In the genomic region with DNA sequence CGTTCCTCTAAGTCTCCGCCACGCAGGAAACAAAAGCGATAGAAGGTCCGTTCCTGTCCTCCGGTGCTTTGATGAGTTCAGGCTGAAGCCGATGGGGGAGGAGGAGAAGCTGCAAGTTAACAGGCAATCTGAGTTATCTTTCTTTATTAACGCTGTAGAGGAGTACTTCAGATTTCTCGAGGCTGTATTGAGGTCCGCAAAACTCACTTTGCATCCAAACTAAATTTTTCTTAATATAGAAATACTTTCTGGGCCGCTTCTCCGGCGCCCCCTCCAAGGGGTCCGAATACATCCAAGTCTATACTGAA, we compare ENCODE assay signal across 10 cellular contexts. TPM values are rescaled to one million over a fixed set of nuclear protein-coding genes. Genes with fewer than 3 reads are reported as not detected.
DNase-seq lines count a peak whose midpoint lies in the region; ATAC-seq and TF ChIP-seq lines count a peak whose summit lies in the region.
"Had no signal": no experiment of that assay in that cellular context is flagged by ENCODE, and none has a peak within 500 bp of the region (broad histone marks: within the 10 kb centered on the region; RNA-seq: fewer than 3 reads in every experiment).

No MANE protein-coding gene starts in this region.

- H3K9me3 Mint-ChIP-seq in activated CD8-positive, alpha-beta memory T cell treated with anti-CD3 and anti-CD28 coated beads, Interleukin-2, amount 10 ng/mL, durations not matched to agents 7 days and 5 days (ENCODE audit: low read depth) = no peaks in the 10 kb centered on the region
- H3K9me3 Mint-ChIP-seq in brain (peaks cover 0 to 2% (median 0%) of the 10 kb centered on the region in 5 experiments), memory B cell (no peaks in the 10 kb centered on the region)

- H3K4me1 Mint-ChIP-seq in activated CD8-positive, alpha-beta memory T cell treated with anti-CD3 and anti-CD28 coated beads, Interleukin-2, amount 10 ng/mL, durations not matched to agents 7 days and 5 days = peaks cover 9% of the 10 kb centered on the region
- H3K4me1 Mint-ChIP-seq in brain (peaks cover 8% of the 10 kb centered on the region), memory B cell (peaks cover 5% of the 10 kb centered on the region)

- peak overlapping the region; percentile 55 for H3K4me3 Mint-ChIP-seq in activated CD8-positive, alpha-beta memory T cell treated with anti-CD3 and anti-CD28 coated beads, Interleukin-2, amount 10 ng/mL, durations not matched to agents 7 days and 5 days
- H3K4me3 Mint-ChIP-seq in brain (peak overlapping the region; percentile 56 to 79 (median 70)), memory B cell (peak overlapping the region; percentile 46)

- H3K9me3 ChIP-seq in thyroid gland = no peaks in the 10 kb centered on the region

- H3K27me3 ChIP-seq in thyroid gland = no peaks in the 10 kb centered on the region

- ATAC-seq in activated CD8-positive, alpha-beta memory T cell treated with anti-CD3 and anti-CD28 coated beads, Interleukin-2, amount 10 ng/mL, durations not matched to agents 7 days and 5 days = no peak
- ATAC-seq in memory B cell (ENCODE audit: low read depth) = no peak

- CTCF ChIA-PET in activated CD8-positive, alpha-beta memory T cell treated with anti-CD3 and anti-CD28 coated beads, Interleukin-2, amount 10 ng/mL, durations not matched to agents 7 days and 5 days (lab: Charles Lee) = no interaction called here

- TF ChIP-seq CTCF in brain (conservative IDR thresholded peaks at IDR 0.05) (no peak), thyroid gland (IDR thresholded peaks at IDR 0.05) (no peak)

- TF ChIP-seq POLR2A in thyroid gland (IDR thresholded peaks at IDR 0.05) = no peak

- no peak for DNase-seq in activated CD8-positive, alpha-beta memory T cell treated with anti-CD3 and anti-CD28 coated beads, Interleukin-2, amount 10 ng/mL, durations not matched to agents 7 days and 5 days
- DNase-seq in activated CD8-positive, alpha-beta memory T cell treated with anti-CD3 and anti-CD28 coated beads for 24 hours = no peak
- no peak for DNase-seq in memory B cell (ENCODE audit: low spot score in 2 of 2)
- DNase-seq in thyroid gland = no peak
- no peak for DNase-seq in SW480 (ENCODE audit: low spot score)
- DNase-seq in HuH-7.5 (ENCODE audit: low spot score) = no peak
- no peak for DNase-seq in SHP77 treated with DMSO at 0.1 percent for 48 hours (lab: John Stamatoyannopoulos, UW)
- DNase-seq: C1 segment of cervical spinal cord, NCI-H1417 treated with DMSO at 0.1 percent for 48 hours had no signal

- no peaks in the 10 kb centered on the region for H3K36me3 ChIP-seq in thyroid gland

- no peak overlapping the region for H3K27ac Mint-ChIP-seq in activated CD8-positive, alpha-beta memory T cell treated with anti-CD3 and anti-CD28 coated beads, Interleukin-2, amount 10 ng/mL, durations not matched to agents 7 days and 5 days
- H3K27ac Mint-ChIP-seq in brain (no peak overlapping the region), memory B cell (no peak overlapping the region)

- peak overlapping the region in 2 of 3 donors; percentile 5 to 71 for H3K4me3 ChIP-seq in thyroid gland (replicated peaks in 1 of 3)

- peaks cover 53% of the 10 kb centered on the region for H3K27me3 Mint-ChIP-seq in activated CD8-positive, alpha-beta memory T cell treated with anti-CD3 and anti-CD28 coated beads, Interleukin-2, amount 10 ng/mL, durations not matched to agents 7 days and 5 days
- peaks cover 59% of the 10 kb centered on the region for H3K27me3 Mint-ChIP-seq in brain
- H3K27me3 Mint-ChIP-seq in memory B cell = peaks cover 15% of the 10 kb centered on the region

- WGBS in thyroid gland, 2 donors = 10 to 16% methylated on average over 13 to 14 of the region's 14 CpGs

- H3K4me1 ChIP-seq in thyroid gland = peaks cover 6 to 18% of the 10 kb centered on the region in 2 donors

- H3K36me3 Mint-ChIP-seq in activated CD8-positive, alpha-beta memory T cell treated with anti-CD3 and anti-CD28 coated beads, Interleukin-2, amount 10 ng/mL, durations not matched to agents 7 days and 5 days = no peaks in the 10 kb centered on the region
- no peaks in the 10 kb centered on the region for H3K36me3 Mint-ChIP-seq in brain
- H3K36me3 Mint-ChIP-seq in memory B cell = no peaks in the 10 kb centered on the region

- H3K27ac ChIP-seq in thyroid gland = peak overlapping the region in 2 of 3 donors; percentile 81 to 91

- intact Hi-C loops in thyroid gland (cut with DNase I) = no loop called here

RNA-seq across cellular contexts. Expression of a gene that starts 0.4 kb away (rescaled TPM):
- total RNA-seq in activated CD8-positive, alpha-beta memory T cell treated with anti-CD3 and anti-CD28 coated beads, Interleukin-2, amount 10 ng/mL, durations not matched to agents 7 days and 5 days = not detected
- polyA plus RNA-seq in brain (ENCODE audit: insufficient read depth, low read depth, low replicate concordance) = 0.29 TPM
- 1 to 10 TPM; 5.1 to 8.2 (median 6.9) TPM for total RNA-seq in thyroid gland

RNA-seq across cellular contexts. Expression of a gene that starts 51.2 kb away (rescaled TPM):
- total RNA-seq in activated CD8-positive, alpha-beta memory T cell treated with anti-CD3 and anti-CD28 coated beads, Interleukin-2, amount 10 ng/mL, durations not matched to agents 7 days and 5 days = 10 to 100 TPM; 33.3 to 69.3 TPM
- polyA plus RNA-seq in brain (ENCODE audit: insufficient read depth, low read depth, low replicate concordance) = 35.8 TPM
- total RNA-seq in thyroid gland = 100 to 1,000 TPM in 1 of 4 donors, 10 to 100 TPM in 3; 39.6 to 207 (median 69.1) TPM

Comparison
In these comparisons a context has a peak if more than half of its experiments do, and no peak if none do; other contexts are left out.
1. RNA of a gene that starts 0.4 kb away (total RNA-seq): 5.1 to 8.2 TPM in thyroid gland; not detected in activated CD8-positive, alpha-beta memory T cell treated with anti-CD3 and anti-CD28 coated beads, Interleukin-2, amount 10 ng/mL, durations not matched to agents 7 days and 5 days; every median in the first group is over 4 times any median in the second.
2. Peak in every context shown above with its lines, with median percentiles within 50 percentile points of each other: H3K4me3 Mint-ChIP-seq.